Comparison of ENCODE assay signal across 17 cellular contexts in the genomic region with DNA sequence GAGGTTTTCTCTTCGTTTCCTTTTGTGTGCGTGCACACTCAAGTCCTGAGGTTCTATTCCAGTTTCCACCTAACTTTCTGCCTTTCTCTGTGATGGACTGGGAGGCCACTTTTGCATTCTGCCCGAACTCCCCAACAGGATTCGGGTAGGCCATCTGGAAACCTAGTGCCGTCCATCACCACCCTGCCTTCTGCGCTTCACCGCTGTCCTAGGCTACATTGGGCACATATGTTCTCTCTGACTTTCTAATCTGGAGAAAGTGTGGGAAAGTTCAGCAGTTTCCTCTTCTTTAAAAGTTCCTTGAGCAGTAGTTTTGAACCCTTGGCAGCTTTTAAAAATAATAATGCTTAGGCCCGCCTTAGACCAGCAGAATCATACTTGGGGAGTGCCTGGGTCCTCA. TPM values are rescaled to one million over a fixed set of nuclear protein-coding genes. Genes with fewer than 3 reads are reported as not detected.
DNase-seq lines count a peak whose midpoint lies in the region; ATAC-seq and TF ChIP-seq lines count a peak whose summit lies in the region.
"Had no signal": no experiment of that assay in that cellular context is flagged by ENCODE, and none has a peak within 500 bp of the region (broad histone marks: within the 10 kb centered on the region; RNA-seq: fewer than 3 reads in every experiment).

No MANE protein-coding gene starts in this region.

- peak overlapping the region; percentile 26; the same call in 1 of the 2 replicates for H3K9ac ChIP-seq in BLaER1

- H3K27ac ChIP-seq in BLaER1 (no peak overlapping the region), KOPT-K1 (ENCODE audit: low read depth, low read length, poor library complexity, severe bottlenecking) (peak overlapping the region; percentile 86), tibial artery (no peak overlapping the region)
- H3K27ac ChIP-seq: C4-2B had no signal

- ATAC-seq in activated CD4-positive, alpha-beta T cell treated with anti-CD3 and anti-CD28 coated beads for 36 hours: no peak

- H3K4me3 ChIP-seq in BLaER1 (no peak overlapping the region), tibial artery (no peak overlapping the region)
- H3K4me3 ChIP-seq: HAP-1 had no signal

- peaks cover 84% of the 10 kb centered on the region for H4K20me1 ChIP-seq in BLaER1

- H3K36me3 ChIP-seq in BLaER1: peaks cover 56% of the 10 kb centered on the region
- H3K36me3 ChIP-seq in KOPT-K1 (ENCODE audit: insufficient read depth, low read length): peaks cover 70% of the 10 kb centered on the region
- H3K36me3 ChIP-seq in tibial artery: peaks cover 55 to 70% (median 59%) of the 10 kb centered on the region in 3 donors

- POLR2A ChIA-PET in activated CD4-positive, alpha-beta T cell treated with anti-CD3 and anti-CD28 coated beads for 36 hours (lab: Charles Lee): no interaction called here

- H3K4me1 ChIP-seq in BLaER1 (peaks cover 99% of the 10 kb centered on the region), tibial artery (peaks cover 0 to 3% (median 0%) of the 10 kb centered on the region in 4 donors)
- H3K4me1 ChIP-seq: Caco-2, HAP-1 had no signal

- no peaks in the 10 kb centered on the region for H3K27me3 ChIP-seq in BLaER1
- H3K27me3 ChIP-seq in tibial artery: no peaks in the 10 kb centered on the region

- CTCF ChIA-PET in activated CD4-positive, alpha-beta T cell treated with anti-CD3 and anti-CD28 coated beads for 36 hours (lab: Charles Lee): interaction anchor here (6.8 kb wide), 1 partner anchor 167 kb away, joined by 101 read pairs; no protein-coding TSS in a partner anchor

- intact Hi-C loops in activated CD4-positive, alpha-beta T cell treated with anti-CD3 and anti-CD28 coated beads for 36 hours (cut with DNase I, micrococcal nuclease): loop anchor here (2.0 to 10.0 kb wide), 5 partner anchors 19 to 763 kb away; a partner anchor contains a TSS
- intact Hi-C loops in tibial artery (cut with DNase I; ENCODE audit: low total_unique reads): loop anchor here (5.0 kb wide), 1 partner anchor 173 kb away; no protein-coding TSS in a partner anchor

- no peak for TF ChIP-seq CTCF in tibial artery (IDR thresholded peaks at IDR 0.05)

- peak overlapping the region; percentile 92 for H3K4me2 ChIP-seq in BLaER1

- DNase-seq in activated CD4-positive, alpha-beta T cell treated with anti-CD3 and anti-CD28 coated beads for 36 hours: no peak
- no peak for DNase-seq in activated CD4-positive, alpha-beta T cell treated with anti-CD3 and anti-CD28 coated beads, Interleukin-2, amount 50 U/mL, for 48 hours
- DNase-seq in activated naive CD8-positive, alpha-beta T cell treated with anti-CD3 and anti-CD28 coated beads for 36 hours: no peak
- no peak for DNase-seq in occipital lobe (lab: John Stamatoyannopoulos, UW)
- DNase-seq in tibial artery: no peak
- no peak for DNase-seq in kidney tubule cell (ENCODE audit: low spot score)
- DNase-seq: Caco-2, NCI-H1048, NCI-H226, NCI-H526 treated with DMSO at 0.1 percent for 48 hours, OCI-M1, RPMI8226 had no signal

- peak overlapping the region; percentile 97 for H3K27ac Mint-ChIP-seq in activated CD4-positive, alpha-beta T cell treated with anti-CD3 and anti-CD28 coated beads for 36 hours
- peak overlapping the region; percentile 16 for H3K27ac Mint-ChIP-seq in activated naive CD8-positive, alpha-beta T cell treated with anti-CD3 and anti-CD28 coated beads for 36 hours

- peaks cover 56% of the 10 kb centered on the region for H3K36me3 Mint-ChIP-seq in activated CD4-positive, alpha-beta T cell treated with anti-CD3 and anti-CD28 coated beads for 36 hours (ENCODE audit: low read depth)
- H3K36me3 Mint-ChIP-seq in activated naive CD8-positive, alpha-beta T cell treated with anti-CD3 and anti-CD28 coated beads for 36 hours: peaks cover 55% of the 10 kb centered on the region

- peaks cover 52% of the 10 kb centered on the region for H3K4me1 Mint-ChIP-seq in activated CD4-positive, alpha-beta T cell treated with anti-CD3 and anti-CD28 coated beads for 36 hours
- peaks cover 61% of the 10 kb centered on the region for H3K4me1 Mint-ChIP-seq in activated naive CD8-positive, alpha-beta T cell treated with anti-CD3 and anti-CD28 coated beads for 36 hours

- no peaks in the 10 kb centered on the region for H3K27me3 Mint-ChIP-seq in activated CD4-positive, alpha-beta T cell treated with anti-CD3 and anti-CD28 coated beads for 36 hours
- no peaks in the 10 kb centered on the region for H3K27me3 Mint-ChIP-seq in activated naive CD8-positive, alpha-beta T cell treated with anti-CD3 and anti-CD28 coated beads for 36 hours

- H3K9me3 ChIP-seq in BLaER1 (peaks cover 8% of the 10 kb centered on the region), KOPT-K1 (ENCODE audit: insufficient read depth, low read length, poor library complexity, severe bottlenecking) (no peaks in the 10 kb centered on the region), tibial artery (no peaks in the 10 kb centered on the region)
- H3K9me3 ChIP-seq: Caco-2, HAP-1 had no signal

- no peak overlapping the region for H3K4me3 Mint-ChIP-seq in activated CD4-positive, alpha-beta T cell treated with anti-CD3 and anti-CD28 coated beads for 36 hours
- H3K4me3 Mint-ChIP-seq in activated naive CD8-positive, alpha-beta T cell treated with anti-CD3 and anti-CD28 coated beads for 36 hours: no peak overlapping the region

- H3K9me3 Mint-ChIP-seq in activated CD4-positive, alpha-beta T cell treated with anti-CD3 and anti-CD28 coated beads for 36 hours (ENCODE audit: low read depth): no peaks in the 10 kb centered on the region
- H3K9me3 Mint-ChIP-seq in activated naive CD8-positive, alpha-beta T cell treated with anti-CD3 and anti-CD28 coated beads for 36 hours: no peaks in the 10 kb centered on the region

RNA-seq across cellular contexts. Expression of a gene that starts 46.8 kb away (rescaled TPM):
- not detected for total RNA-seq in activated CD4-positive, alpha-beta T cell treated with anti-CD3 and anti-CD28 coated beads for 36 hours
- total RNA-seq in activated naive CD8-positive, alpha-beta T cell treated with anti-CD3 and anti-CD28 coated beads for 36 hours: not detected
- 0.62 TPM for total RNA-seq in occipital lobe
- total RNA-seq: HT1080 had no signal
